ENCODE assay signal across 1 cellular context in the genomic region with DNA sequence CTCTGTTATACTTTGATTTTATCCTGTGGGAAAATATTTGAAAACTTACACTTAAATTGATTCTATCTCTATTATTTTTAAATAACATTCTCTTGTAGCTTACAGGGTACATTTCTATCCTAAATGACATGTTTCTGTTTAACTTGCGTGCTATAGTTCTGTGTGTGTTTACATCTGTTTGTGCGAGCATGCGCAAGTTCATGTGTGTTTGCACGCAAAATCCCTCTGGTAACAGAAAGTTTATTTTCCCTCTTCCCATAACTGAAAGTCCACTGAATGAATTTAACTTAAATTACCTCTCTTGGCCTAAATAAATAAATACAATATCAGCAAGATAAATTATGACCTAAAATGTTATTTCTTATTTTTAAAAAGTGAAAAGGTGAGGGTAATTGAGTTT.
TF ChIP-seq lines count a peak whose summit lies in the region.

No MANE protein-coding gene starts in this region.

TF ChIP-seq in IMR-90, 13 proteins besides CTCF, POLR2A, EP300 and RAD21 (continued from another document):
- TF ChIP-seq USF2 (IDR thresholded peaks at IDR 0.05; ENCODE audit: low read depth, low read length) (no peak), CEBPB (IDR thresholded peaks at IDR 0.05; ENCODE audit: low read depth, low read length) (no peak), FOS (IDR thresholded peaks at IDR 0.05; ENCODE audit: low read depth, low read length) (no peak), ELK1 (IDR thresholded peaks at IDR 0.05; ENCODE audit: borderline replicate concordance, low read depth, low read length) (no peak), BHLHE40 (IDR thresholded peaks at IDR 0.05; ENCODE audit: low read depth, low read length) (no peak), MAFK (IDR thresholded peaks at IDR 0.05; ENCODE audit: low read depth, low read length) (no peak), NFE2L2 (IDR thresholded peaks at IDR 0.05; ENCODE audit: low read depth, low read length) (no peak), RFX5 (IDR thresholded peaks at IDR 0.05; ENCODE audit: low read depth, low read length) (no peak), CHD1 (IDR thresholded peaks at IDR 0.05; ENCODE audit: low read depth, low read length) (no peak), SMC3 (IDR thresholded peaks at IDR 0.05; ENCODE audit: low read depth, low read length) (no peak), MXI1 (IDR thresholded peaks at IDR 0.05; ENCODE audit: borderline replicate concordance, low read depth, low read length) (no peak)
